ENCODE assay signal across 1 cellular context in the genomic region with DNA sequence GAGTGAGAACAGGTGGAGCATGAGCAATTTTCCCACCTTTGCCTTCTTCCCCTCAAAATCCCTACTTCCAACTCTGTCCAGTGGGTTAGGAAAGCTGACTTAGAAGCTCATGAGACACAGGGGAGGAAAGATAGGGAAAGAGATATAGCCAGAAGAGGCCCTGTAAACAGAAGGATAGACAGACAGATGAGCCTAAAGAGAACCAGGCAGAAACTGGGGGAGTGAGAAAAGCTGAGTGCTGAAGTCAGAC.
A peak's percentile ranks its signal among the peaks of the same experiment; 100 is the strongest.
TF ChIP-seq lines count a peak whose summit lies in the region.

No MANE protein-coding gene starts in this region.

TF ChIP-seq in GM12878, 131 proteins besides CTCF, POLR2A, EP300 and RAD21:
- TF ChIP-seq, protein P1, sequence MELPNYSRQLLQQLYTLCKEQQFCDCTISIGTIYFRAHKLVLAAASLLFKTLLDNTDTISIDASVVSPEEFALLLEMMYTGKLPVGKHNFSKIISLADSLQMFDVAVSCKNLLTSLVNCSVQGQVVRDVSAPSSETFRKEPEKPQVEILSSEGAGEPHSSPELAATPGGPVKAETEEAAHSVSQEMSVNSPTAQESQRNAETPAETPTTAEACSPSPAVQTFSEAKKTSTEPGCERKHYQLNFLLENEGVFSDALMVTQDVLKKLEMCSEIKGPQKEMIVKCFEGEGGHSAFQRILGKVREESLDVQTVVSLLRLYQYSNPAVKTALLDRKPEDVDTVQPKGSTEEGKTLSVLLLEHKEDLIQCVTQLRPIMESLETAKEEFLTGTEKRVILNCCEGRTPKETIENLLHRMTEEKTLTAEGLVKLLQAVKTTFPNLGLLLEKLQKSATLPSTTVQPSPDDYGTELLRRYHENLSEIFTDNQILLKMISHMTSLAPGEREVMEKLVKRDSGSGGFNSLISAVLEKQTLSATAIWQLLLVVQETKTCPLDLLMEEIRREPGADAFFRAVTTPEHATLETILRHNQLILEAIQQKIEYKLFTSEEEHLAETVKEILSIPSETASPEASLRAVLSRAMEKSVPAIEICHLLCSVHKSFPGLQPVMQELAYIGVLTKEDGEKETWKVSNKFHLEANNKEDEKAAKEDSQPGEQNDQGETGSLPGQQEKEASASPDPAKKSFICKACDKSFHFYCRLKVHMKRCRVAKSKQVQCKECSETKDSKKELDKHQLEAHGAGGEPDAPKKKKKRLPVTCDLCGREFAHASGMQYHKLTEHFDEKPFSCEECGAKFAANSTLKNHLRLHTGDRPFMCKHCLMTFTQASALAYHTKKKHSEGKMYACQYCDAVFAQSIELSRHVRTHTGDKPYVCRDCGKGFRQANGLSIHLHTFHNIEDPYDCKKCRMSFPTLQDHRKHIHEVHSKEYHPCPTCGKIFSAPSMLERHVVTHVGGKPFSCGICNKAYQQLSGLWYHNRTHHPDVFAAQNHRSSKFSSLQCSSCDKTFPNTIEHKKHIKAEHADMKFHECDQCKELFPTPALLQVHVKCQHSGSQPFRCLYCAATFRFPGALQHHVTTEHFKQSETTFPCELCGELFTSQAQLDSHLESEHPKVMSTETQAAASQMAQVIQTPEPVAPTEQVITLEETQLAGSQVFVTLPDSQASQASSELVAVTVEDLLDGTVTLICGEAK (IDR thresholded peaks at IDR 0.05; ENCODE audit: borderline replicate concordance) = no peak
- TF ChIP-seq, protein P2, sequence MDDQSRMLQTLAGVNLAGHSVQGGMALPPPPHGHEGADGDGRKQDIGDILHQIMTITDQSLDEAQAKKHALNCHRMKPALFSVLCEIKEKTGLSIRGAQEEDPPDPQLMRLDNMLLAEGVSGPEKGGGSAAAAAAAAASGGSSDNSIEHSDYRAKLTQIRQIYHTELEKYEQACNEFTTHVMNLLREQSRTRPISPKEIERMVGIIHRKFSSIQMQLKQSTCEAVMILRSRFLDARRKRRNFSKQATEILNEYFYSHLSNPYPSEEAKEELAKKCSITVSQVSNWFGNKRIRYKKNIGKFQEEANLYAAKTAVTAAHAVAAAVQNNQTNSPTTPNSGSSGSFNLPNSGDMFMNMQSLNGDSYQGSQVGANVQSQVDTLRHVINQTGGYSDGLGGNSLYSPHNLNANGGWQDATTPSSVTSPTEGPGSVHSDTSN (IDR thresholded peaks at IDR 0.05; ENCODE audit: insufficient replicate concordance, low read depth, low read length) = no peak
- TF ChIP-seq SREBF1 (IDR thresholded peaks at IDR 0.05; ENCODE audit: low read length) (no peak), WRNIP1 (IDR thresholded peaks at IDR 0.05; ENCODE audit: borderline replicate concordance, low read depth, low read length) (no peak), HDGF (IDR thresholded peaks at IDR 0.05) (no peak)
- TF ChIP-seq, protein P3, sequence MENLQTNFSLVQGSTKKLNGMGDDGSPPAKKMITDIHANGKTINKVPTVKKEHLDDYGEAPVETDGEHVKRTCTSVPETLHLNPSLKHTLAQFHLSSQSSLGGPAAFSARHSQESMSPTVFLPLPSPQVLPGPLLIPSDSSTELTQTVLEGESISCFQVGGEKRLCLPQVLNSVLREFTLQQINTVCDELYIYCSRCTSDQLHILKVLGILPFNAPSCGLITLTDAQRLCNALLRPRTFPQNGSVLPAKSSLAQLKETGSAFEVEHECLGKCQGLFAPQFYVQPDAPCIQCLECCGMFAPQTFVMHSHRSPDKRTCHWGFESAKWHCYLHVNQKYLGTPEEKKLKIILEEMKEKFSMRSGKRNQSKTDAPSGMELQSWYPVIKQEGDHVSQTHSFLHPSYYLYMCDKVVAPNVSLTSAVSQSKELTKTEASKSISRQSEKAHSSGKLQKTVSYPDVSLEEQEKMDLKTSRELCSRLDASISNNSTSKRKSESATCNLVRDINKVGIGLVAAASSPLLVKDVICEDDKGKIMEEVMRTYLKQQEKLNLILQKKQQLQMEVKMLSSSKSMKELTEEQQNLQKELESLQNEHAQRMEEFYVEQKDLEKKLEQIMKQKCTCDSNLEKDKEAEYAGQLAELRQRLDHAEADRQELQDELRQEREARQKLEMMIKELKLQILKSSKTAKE (IDR thresholded peaks at IDR 0.05; ENCODE audit: low read depth, poor library complexity, severe bottlenecking) = no peak
- TF ChIP-seq, protein P4, sequence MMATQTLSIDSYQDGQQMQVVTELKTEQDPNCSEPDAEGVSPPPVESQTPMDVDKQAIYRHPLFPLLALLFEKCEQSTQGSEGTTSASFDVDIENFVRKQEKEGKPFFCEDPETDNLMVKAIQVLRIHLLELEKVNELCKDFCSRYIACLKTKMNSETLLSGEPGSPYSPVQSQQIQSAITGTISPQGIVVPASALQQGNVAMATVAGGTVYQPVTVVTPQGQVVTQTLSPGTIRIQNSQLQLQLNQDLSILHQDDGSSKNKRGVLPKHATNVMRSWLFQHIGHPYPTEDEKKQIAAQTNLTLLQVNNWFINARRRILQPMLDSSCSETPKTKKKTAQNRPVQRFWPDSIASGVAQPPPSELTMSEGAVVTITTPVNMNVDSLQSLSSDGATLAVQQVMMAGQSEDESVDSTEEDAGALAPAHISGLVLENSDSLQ (IDR thresholded peaks at IDR 0.05) = no peak
- TF ChIP-seq, protein P5, sequence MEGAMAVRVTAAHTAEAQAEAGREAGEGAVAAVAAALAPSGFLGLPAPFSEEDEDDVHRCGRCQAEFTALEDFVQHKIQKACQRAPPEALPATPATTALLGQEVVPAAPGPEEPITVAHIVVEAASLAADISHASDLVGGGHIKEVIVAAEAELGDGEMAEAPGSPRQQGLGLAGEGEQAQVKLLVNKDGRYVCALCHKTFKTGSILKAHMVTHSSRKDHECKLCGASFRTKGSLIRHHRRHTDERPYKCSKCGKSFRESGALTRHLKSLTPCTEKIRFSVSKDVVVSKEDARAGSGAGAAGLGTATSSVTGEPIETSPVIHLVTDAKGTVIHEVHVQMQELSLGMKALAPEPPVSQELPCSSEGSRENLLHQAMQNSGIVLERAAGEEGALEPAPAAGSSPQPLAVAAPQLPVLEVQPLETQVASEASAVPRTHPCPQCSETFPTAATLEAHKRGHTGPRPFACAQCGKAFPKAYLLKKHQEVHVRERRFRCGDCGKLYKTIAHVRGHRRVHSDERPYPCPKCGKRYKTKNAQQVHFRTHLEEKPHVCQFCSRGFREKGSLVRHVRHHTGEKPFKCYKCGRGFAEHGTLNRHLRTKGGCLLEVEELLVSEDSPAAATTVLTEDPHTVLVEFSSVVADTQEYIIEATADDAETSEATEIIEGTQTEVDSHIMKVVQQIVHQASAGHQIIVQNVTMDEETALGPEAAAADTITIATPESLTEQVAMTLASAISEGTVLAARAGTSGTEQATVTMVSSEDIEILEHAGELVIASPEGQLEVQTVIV (IDR thresholded peaks at IDR 0.05; ENCODE audit: borderline replicate concordance, partially characterized antibody) = peak; percentile 46
- TF ChIP-seq, protein P6, sequence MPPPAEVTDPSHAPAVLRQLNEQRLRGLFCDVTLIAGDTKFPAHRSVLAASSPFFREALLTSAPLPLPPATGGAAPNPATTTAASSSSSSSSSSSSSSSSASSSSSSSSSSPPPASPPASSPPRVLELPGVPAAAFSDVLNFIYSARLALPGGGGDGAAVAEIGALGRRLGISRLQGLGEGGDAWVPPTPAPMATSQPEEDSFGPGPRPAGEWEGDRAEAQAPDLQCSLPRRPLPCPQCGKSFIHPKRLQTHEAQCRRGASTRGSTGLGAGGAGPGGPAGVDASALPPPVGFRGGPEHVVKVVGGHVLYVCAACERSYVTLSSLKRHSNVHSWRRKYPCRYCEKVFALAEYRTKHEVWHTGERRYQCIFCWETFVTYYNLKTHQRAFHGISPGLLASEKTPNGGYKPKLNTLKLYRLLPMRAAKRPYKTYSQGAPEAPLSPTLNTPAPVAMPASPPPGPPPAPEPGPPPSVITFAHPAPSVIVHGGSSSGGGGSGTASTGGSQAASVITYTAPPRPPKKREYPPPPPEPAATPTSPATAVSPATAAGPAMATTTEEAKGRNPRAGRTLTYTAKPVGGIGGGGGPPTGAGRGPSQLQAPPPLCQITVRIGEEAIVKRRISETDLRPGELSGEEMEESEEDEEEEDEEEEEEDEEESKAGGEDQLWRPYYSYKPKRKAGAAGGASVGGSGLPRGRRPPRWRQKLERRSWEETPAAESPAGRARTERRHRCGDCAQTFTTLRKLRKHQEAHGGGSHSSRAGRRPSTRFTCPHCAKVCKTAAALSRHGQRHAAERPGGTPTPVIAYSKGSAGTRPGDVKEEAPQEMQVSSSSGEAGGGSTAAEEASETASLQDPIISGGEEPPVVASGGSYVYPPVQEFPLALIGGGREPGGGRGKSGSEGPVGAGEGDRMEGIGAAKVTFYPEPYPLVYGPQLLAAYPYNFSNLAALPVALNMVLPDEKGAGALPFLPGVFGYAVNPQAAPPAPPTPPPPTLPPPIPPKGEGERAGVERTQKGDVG (CRISPR knock-in tag; IDR thresholded peaks at IDR 0.05) = no peak
